10 cellular contexts compared by ENCODE assay signal in genomic region chr9:93305497-93306020, GRCh38.
A peak's percentile ranks its signal among the peaks of the same experiment; 100 is the strongest.
DNase-seq lines count a peak whose midpoint lies in the region; ATAC-seq and TF ChIP-seq lines count a peak whose summit lies in the region.
"Had no signal": no experiment of that assay in that cellular context is flagged by ENCODE, and none has a peak within 500 bp of the region (broad histone marks: within the 10 kb centered on the region; RNA-seq: fewer than 3 reads in every experiment).

No MANE protein-coding gene starts in this region.

- H3K27me3 Mint-ChIP-seq in natural killer cell (ENCODE audit: low read depth in 2 of 2) = peaks cover 36 to 43% of the 10 kb centered on the region in 2 donors
- peaks cover 37 to 43% of the 10 kb centered on the region in 2 donors for H3K27me3 Mint-ChIP-seq in natural killer cell treated with Interleukin-12 subunit alpha and Interleukin-12 subunit beta and Interleukin-15 and Interleukin-18, amount 100 ng/mL, for 72 hours
- H3K27me3 Mint-ChIP-seq: activated naive CD8-positive, alpha-beta T cell treated with anti-CD3 and anti-CD28 coated beads, Interleukin-2, amount 10 ng/mL, durations not matched to agents 7 days and 5 days had no signal

- H3K9me3 ChIP-seq in lower lobe of right lung = no peaks in the 10 kb centered on the region

- no peak overlapping the region for H3K27ac Mint-ChIP-seq in natural killer cell
- H3K27ac Mint-ChIP-seq in natural killer cell treated with Interleukin-12 subunit alpha and Interleukin-12 subunit beta and Interleukin-15 and Interleukin-18, amount 100 ng/mL, for 72 hours = no peak overlapping the region
- H3K27ac Mint-ChIP-seq: activated naive CD8-positive, alpha-beta T cell treated with anti-CD3 and anti-CD28 coated beads, Interleukin-2, amount 10 ng/mL, durations not matched to agents 7 days and 5 days had no signal

- ATAC-seq in natural killer cell (no peak), lower lobe of right lung (no peak)
- no peak for ATAC-seq in natural killer cell treated with Interleukin-12 subunit alpha and Interleukin-12 subunit beta and Interleukin-15 and Interleukin-18, amount 100 ng/mL, for 72 hours

- peaks cover 0 to 9% of the 10 kb centered on the region in 2 donors for H3K4me1 Mint-ChIP-seq in natural killer cell
- peaks cover 0 to 5% of the 10 kb centered on the region in 2 donors for H3K4me1 Mint-ChIP-seq in natural killer cell treated with Interleukin-12 subunit alpha and Interleukin-12 subunit beta and Interleukin-15 and Interleukin-18, amount 100 ng/mL, for 72 hours (ENCODE audit: low read depth in 2 of 2)

- intact Hi-C loops in natural killer cell (cut with micrococcal nuclease) = no loop called here
- intact Hi-C loops in lower lobe of right lung (cut with DNase I) = no loop called here

- no peak overlapping the region for H3K4me3 Mint-ChIP-seq in natural killer cell
- H3K4me3 Mint-ChIP-seq in natural killer cell treated with Interleukin-12 subunit alpha and Interleukin-12 subunit beta and Interleukin-15 and Interleukin-18, amount 100 ng/mL, for 72 hours = no peak overlapping the region
- H3K4me3 Mint-ChIP-seq: activated naive CD8-positive, alpha-beta T cell treated with anti-CD3 and anti-CD28 coated beads, Interleukin-2, amount 10 ng/mL, durations not matched to agents 7 days and 5 days had no signal

- H3K36me3 Mint-ChIP-seq in natural killer cell = no peaks in the 10 kb centered on the region
- no peaks in the 10 kb centered on the region for H3K36me3 Mint-ChIP-seq in natural killer cell treated with Interleukin-12 subunit alpha and Interleukin-12 subunit beta and Interleukin-15 and Interleukin-18, amount 100 ng/mL, for 72 hours
- H3K36me3 Mint-ChIP-seq: activated naive CD8-positive, alpha-beta T cell treated with anti-CD3 and anti-CD28 coated beads, Interleukin-2, amount 10 ng/mL, durations not matched to agents 7 days and 5 days had no signal

- no peak overlapping the region for H3K27ac ChIP-seq in lower lobe of right lung
- H3K27ac ChIP-seq: 22Rv1 had no signal

- TF ChIP-seq CTCF in natural killer cell (IDR thresholded peaks at IDR 0.05) (no peak), lower lobe of right lung (IDR thresholded peaks at IDR 0.05) (no peak)

- no peaks in the 10 kb centered on the region for H3K27me3 ChIP-seq in lower lobe of right lung (ENCODE audit: low read depth)

- H3K36me3 ChIP-seq in lower lobe of right lung = no peaks in the 10 kb centered on the region

- no peak overlapping the region for H3K4me3 ChIP-seq in lower lobe of right lung

- peaks cover 3% of the 10 kb centered on the region for H3K4me1 ChIP-seq in lower lobe of right lung

- no peaks in the 10 kb centered on the region for H3K9me3 Mint-ChIP-seq in natural killer cell
- H3K9me3 Mint-ChIP-seq in natural killer cell treated with Interleukin-12 subunit alpha and Interleukin-12 subunit beta and Interleukin-15 and Interleukin-18, amount 100 ng/mL, for 72 hours = no peaks in the 10 kb centered on the region
- H3K9me3 Mint-ChIP-seq: activated naive CD8-positive, alpha-beta T cell treated with anti-CD3 and anti-CD28 coated beads, Interleukin-2, amount 10 ng/mL, durations not matched to agents 7 days and 5 days had no signal

- peak; percentile 97 for DNase-seq in DMS 273 treated with DMSO at 0.1 percent for 48 hours (lab: John Stamatoyannopoulos, UW)
- DNase-seq in DMS 273 (lab: John Stamatoyannopoulos, UW; ENCODE audit: unreplicated experiment) = no peak
- DNase-seq in natural killer cell = peak; percentile 14
- DNase-seq in natural killer cell treated with Interleukin-12 subunit alpha and Interleukin-12 subunit beta and Interleukin-15 and Interleukin-18, amount 100 ng/mL, for 72 hours (ENCODE audit: low spot score) = no peak
- peak; percentile 38 for DNase-seq in lower lobe of right lung
- DNase-seq in T-helper 2 cell = no peak
- no peak for DNase-seq in NCI-H1417 (lab: John Stamatoyannopoulos, UW)
- no peak for DNase-seq in GM19238 (ENCODE audit: insufficient read length, low spot score)

Comparison
In these comparisons a context has a peak if more than half of its experiments do, and no peak if none do; other contexts are left out.
1. DNase-seq: peak in DMS 273 treated with DMSO at 0.1 percent for 48 hours (single experiment), natural killer cell (single experiment) and lower lobe of right lung (single experiment); none in DMS 273 (single experiment), natural killer cell treated with Interleukin-12 subunit alpha and Interleukin-12 subunit beta and Interleukin-15 and Interleukin-18, amount 100 ng/mL, for 72 hours (single experiment), T-helper 2 cell (0 of 5), NCI-H1417 (0 of 3) and GM19238 (single experiment).